Comparison of ENCODE assay signal across 1 cellular context in genomic region chr2:221969087-221969829, GRCh38.
TF ChIP-seq lines count a peak whose summit lies in the region.

No MANE protein-coding gene starts in this region.

TF ChIP-seq in GM23338, 12 proteins besides CTCF, POLR2A, EP300 and RAD21 (continued from another document):
- no peak for TF ChIP-seq ETS1 (IDR thresholded peaks at IDR 0.05)
- no peak for TF ChIP-seq EZH2phosphoT487 (IDR thresholded peaks at IDR 0.05; ENCODE audit: unreplicated experiment)
- TF ChIP-seq STAT1 (IDR thresholded peaks at IDR 0.05; ENCODE audit: unreplicated experiment) = no peak
